In the genomic region with DNA sequence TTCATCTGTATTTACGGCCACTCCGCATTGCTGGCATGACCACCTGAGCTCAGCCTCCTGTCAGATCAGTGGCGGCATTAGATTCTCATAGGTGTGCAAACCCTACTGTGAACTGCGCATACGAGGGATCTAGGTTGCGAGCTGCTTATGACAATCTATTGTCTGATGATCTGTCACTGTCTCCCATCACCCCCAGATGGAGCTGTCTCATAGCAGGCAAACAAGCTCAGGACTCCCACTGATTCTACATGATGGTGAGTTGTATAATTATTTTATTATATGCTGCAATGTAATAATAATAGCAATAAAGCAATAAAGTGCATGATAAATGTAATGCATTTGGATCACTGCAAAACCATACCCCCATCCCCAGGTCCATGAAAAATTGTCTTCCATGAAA, we compare ENCODE assay signal across 22 cellular contexts.
A peak's percentile ranks its signal among the peaks of the same experiment; 100 is the strongest.
DNase-seq lines count a peak whose midpoint lies in the region; ATAC-seq and TF ChIP-seq lines count a peak whose summit lies in the region.
"Had no signal": no experiment of that assay in that cellular context is flagged by ENCODE, and none has a peak within 500 bp of the region (broad histone marks: within the 10 kb centered on the region; RNA-seq: fewer than 3 reads in every experiment).

No MANE protein-coding gene starts in this region.

- CTCF ChIA-PET in AG04449 (lab: Yijun Ruan, JAX): interaction anchor here (1.2 to 1.7 kb wide), 3 partner anchors 10 to 11 kb away, joined by 3 to 7 read pairs (median 5); no protein-coding TSS in a partner anchor

- peaks cover 28% of the 10 kb centered on the region for H3K27me3 Mint-ChIP-seq in nephron (ENCODE audit: low read depth)
- H3K27me3 Mint-ChIP-seq: activated T-helper 17 cell treated with anti-CD3 and anti-CD28 coated beads, Interleukin-2, amount 50 U/mL, for 72 hours; dendritic cell treated with granulocyte-macrophage colony-stimulating factor and Interleukin-4, amounts not matched to agents 40 ng/mL and 50 ng/mL, for 4 days; naive B cell had no signal

- no peak for TF ChIP-seq POLR2A in esophagus squamous epithelium (IDR thresholded peaks at IDR 0.05)

- intact Hi-C loops in esophagus squamous epithelium (cut with DNase I): no loop called here

- H3K4me1 Mint-ChIP-seq in nephron: peaks cover 6% of the 10 kb centered on the region
- H3K4me1 Mint-ChIP-seq: activated T-helper 17 cell treated with anti-CD3 and anti-CD28 coated beads, Interleukin-2, amount 50 U/mL, for 72 hours; naive B cell; stimulated activated effector memory CD8-positive, alpha-beta T cell treated with anti-CD3 and anti-CD28 coated beads, Interleukin-12 subunit alpha, Interleukin-12 subunit beta, amount 100 ng/mL, for 72 hours had no signal

- 86 to 96% methylated on average over 5 to 6 of the region's 6 CpGs for WGBS in esophagus squamous epithelium, 2 donors

- DNase-seq in AG04449 (ENCODE audit: low read depth, low spot score): no peak
- no peak for DNase-seq in GM13976 (ENCODE audit: low spot score)
- DNase-seq in esophagus squamous epithelium (lab: John Stamatoyannopoulos, UW): no peak
- DNase-seq in NCI-H446 (lab: John Stamatoyannopoulos, UW): no peak
- DNase-seq: activated CD4-positive, alpha-beta T cell treated with anti-CD3 and anti-CD28 coated beads for 1 hour; DMS153; mammary epithelial cell; naive B cell; NCI-H1694; NCI-H510A had no signal

- H3K4me3 Mint-ChIP-seq in nephron: no peak overlapping the region
- H3K4me3 Mint-ChIP-seq: activated T-helper 17 cell treated with anti-CD3 and anti-CD28 coated beads, Interleukin-2, amount 50 U/mL, for 72 hours; dendritic cell treated with granulocyte-macrophage colony-stimulating factor and Interleukin-4, amounts not matched to agents 40 ng/mL and 50 ng/mL, for 4 days; naive B cell; stimulated activated effector memory CD8-positive, alpha-beta T cell treated with anti-CD3 and anti-CD28 coated beads, Interleukin-12 subunit alpha, Interleukin-12 subunit beta, amount 100 ng/mL, for 72 hours had no signal

- no peaks in the 10 kb centered on the region for H3K4me1 ChIP-seq in esophagus squamous epithelium
- H3K4me1 ChIP-seq: prostate gland had no signal

- no peaks in the 10 kb centered on the region for H3K9me3 Mint-ChIP-seq in nephron

- no peaks in the 10 kb centered on the region for H3K36me3 ChIP-seq in esophagus squamous epithelium
- H3K36me3 ChIP-seq: BLaER1 treated with 17β-estradiol and CSF1 and Interleukin-3, amounts not matched to agents 10 nM and 100 nM; prostate gland; thoracic aorta had no signal

- H3K27ac ChIP-seq in C4-2B: no peak overlapping the region
- H3K27ac ChIP-seq in VCaP: no peak overlapping the region
- H3K27ac ChIP-seq in esophagus squamous epithelium: no peak overlapping the region
- H3K27ac ChIP-seq: BLaER1 treated with 17β-estradiol and CSF1 and Interleukin-3, amounts not matched to agents 10 nM and 100 nM; epithelial cell of prostate; prostate gland; SK-N-MC; thoracic aorta had no signal

- no peaks in the 10 kb centered on the region for H3K36me3 Mint-ChIP-seq in nephron (ENCODE audit: low read depth)
- H3K36me3 Mint-ChIP-seq: naive B cell; stimulated activated effector memory CD8-positive, alpha-beta T cell treated with anti-CD3 and anti-CD28 coated beads, Interleukin-12 subunit alpha, Interleukin-12 subunit beta, amount 100 ng/mL, for 72 hours had no signal

- H3K27ac Mint-ChIP-seq in nephron: peak overlapping the region; percentile 74 to 83 (median 75)
- H3K27ac Mint-ChIP-seq: activated T-helper 17 cell treated with anti-CD3 and anti-CD28 coated beads, Interleukin-2, amount 50 U/mL, for 72 hours; dendritic cell treated with granulocyte-macrophage colony-stimulating factor and Interleukin-4, amounts not matched to agents 40 ng/mL and 50 ng/mL, for 4 days; naive B cell; stimulated activated effector memory CD8-positive, alpha-beta T cell treated with anti-CD3 and anti-CD28 coated beads, Interleukin-12 subunit alpha, Interleukin-12 subunit beta, amount 100 ng/mL, for 72 hours had no signal

- in situ Hi-C loops in GM13976 (cut with MboI; ENCODE audit: low sequenced_read_pairs, unreplicated experiment): no loop called here

- H3K4me3 ChIP-seq in AG04449 (ENCODE audit: low read depth, low read length) (no peak overlapping the region), esophagus squamous epithelium (no peak overlapping the region)
- H3K4me3 ChIP-seq: BLaER1 treated with 17β-estradiol and CSF1 and Interleukin-3, amounts not matched to agents 10 nM and 100 nM; prostate gland; SK-N-MC; thoracic aorta had no signal

- POLR2A ChIA-PET in AG04449 (lab: Yijun Ruan, JAX): no interaction called here

- no peaks in the 10 kb centered on the region for H3K27me3 ChIP-seq in esophagus squamous epithelium
- H3K27me3 ChIP-seq: BLaER1 treated with 17β-estradiol and CSF1 and Interleukin-3, amounts not matched to agents 10 nM and 100 nM had no signal

- no peaks in the 10 kb centered on the region for H3K9me3 ChIP-seq in esophagus squamous epithelium
- H3K9me3 ChIP-seq: prostate gland, thoracic aorta had no signal

- TF ChIP-seq CTCF in AG04449 (IDR thresholded peaks at IDR 0.05; ENCODE audit: insufficient read depth, low read length, missing control alignments): peak; percentile 41
- TF ChIP-seq CTCF in C4-2B (conservative IDR thresholded peaks at IDR 0.05): peak; percentile 14; the same call in 1 of the 2 replicates
- TF ChIP-seq CTCF in VCaP (conservative IDR thresholded peaks at IDR 0.05): peak; percentile 73
- TF ChIP-seq CTCF in nephron (IDR thresholded peaks at IDR 0.05; ENCODE audit: unreplicated experiment in 3 of 3): peak; percentile 11 to 16 (median 15)
- no peak for TF ChIP-seq CTCF in GM13976 (IDR thresholded peaks at IDR 0.05; ENCODE audit: borderline replicate concordance, control extremely low read depth, extremely low read depth, insufficient read depth, missing control alignments)
- TF ChIP-seq CTCF in esophagus squamous epithelium (IDR thresholded peaks at IDR 0.05): no peak

- no peak for ATAC-seq in HG02938 (IDR thresholded peaks at IDR 0.05; ENCODE audit: unreplicated experiment)
- ATAC-seq: activated T-helper 17 cell treated with anti-CD3 and anti-CD28 coated beads, Interleukin-2, amount 50 U/mL, for 72 hours; stimulated activated effector memory CD8-positive, alpha-beta T cell treated with anti-CD3 and anti-CD28 coated beads, Interleukin-12 subunit alpha, Interleukin-12 subunit beta, amount 100 ng/mL, for 72 hours had no signal

Comparison
In these comparisons a context has a peak if more than half of its experiments do, and no peak if none do; other contexts are left out.
1. CTCF ChIP-seq: peak in AG04449 (single experiment), C4-2B (single experiment), VCaP (single experiment) and nephron (3 of 3); none in GM13976 (single experiment) and esophagus squamous epithelium (0 of 6).